Comparison of ENCODE assay signal across 1 cellular context in the genomic region with DNA sequence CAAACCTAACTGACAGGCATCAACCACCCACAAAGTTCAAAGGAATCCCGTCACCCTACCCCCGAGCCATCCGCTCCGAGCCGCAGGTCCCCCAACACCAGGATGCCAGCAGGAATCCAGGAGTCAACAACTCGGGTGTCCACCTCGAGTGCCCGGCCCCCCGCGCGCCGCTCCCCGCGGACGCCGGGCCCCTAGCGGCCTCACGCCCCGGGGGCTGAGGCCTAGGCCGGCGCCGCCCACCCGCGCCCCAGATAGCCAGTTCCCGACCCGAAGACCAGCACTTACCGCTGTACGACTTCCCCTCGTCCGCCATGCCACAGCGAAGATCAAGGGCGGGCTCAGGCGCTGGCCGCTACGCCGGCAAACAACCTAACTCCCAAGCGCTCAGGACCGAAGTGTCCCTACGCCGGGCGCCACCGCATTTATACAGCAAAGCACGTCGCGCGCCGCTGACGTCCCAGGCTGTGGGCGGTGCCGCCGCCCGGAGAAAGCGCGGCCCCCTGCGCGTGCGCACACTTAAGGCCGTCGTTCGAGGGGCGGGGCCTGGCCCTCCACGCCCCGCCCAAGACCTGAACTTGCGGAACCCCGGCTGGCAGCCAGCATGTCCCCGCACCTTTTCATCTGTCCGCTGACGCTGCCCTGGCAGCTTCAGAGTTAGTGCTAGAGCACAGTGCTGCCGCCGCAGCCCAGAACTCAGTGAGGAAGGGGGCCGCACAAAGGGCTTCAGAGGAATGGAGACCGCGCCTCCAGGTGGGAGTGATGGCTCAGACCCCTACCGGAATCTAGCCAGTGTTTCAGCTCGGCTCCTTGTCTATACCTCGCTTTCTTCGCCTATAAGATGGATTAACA.
TF ChIP-seq lines count a peak whose summit lies in the region.

Gene NXF1 (minus strand): TSS at position 397 of the 849 bp plus-strand sequence. CDS start 84 bp downstream, at position 313.

TF ChIP-seq in HepG2, 621 proteins besides CTCF, POLR2A, EP300 and RAD21 (continued from another document):
- TF ChIP-seq, protein P1, sequence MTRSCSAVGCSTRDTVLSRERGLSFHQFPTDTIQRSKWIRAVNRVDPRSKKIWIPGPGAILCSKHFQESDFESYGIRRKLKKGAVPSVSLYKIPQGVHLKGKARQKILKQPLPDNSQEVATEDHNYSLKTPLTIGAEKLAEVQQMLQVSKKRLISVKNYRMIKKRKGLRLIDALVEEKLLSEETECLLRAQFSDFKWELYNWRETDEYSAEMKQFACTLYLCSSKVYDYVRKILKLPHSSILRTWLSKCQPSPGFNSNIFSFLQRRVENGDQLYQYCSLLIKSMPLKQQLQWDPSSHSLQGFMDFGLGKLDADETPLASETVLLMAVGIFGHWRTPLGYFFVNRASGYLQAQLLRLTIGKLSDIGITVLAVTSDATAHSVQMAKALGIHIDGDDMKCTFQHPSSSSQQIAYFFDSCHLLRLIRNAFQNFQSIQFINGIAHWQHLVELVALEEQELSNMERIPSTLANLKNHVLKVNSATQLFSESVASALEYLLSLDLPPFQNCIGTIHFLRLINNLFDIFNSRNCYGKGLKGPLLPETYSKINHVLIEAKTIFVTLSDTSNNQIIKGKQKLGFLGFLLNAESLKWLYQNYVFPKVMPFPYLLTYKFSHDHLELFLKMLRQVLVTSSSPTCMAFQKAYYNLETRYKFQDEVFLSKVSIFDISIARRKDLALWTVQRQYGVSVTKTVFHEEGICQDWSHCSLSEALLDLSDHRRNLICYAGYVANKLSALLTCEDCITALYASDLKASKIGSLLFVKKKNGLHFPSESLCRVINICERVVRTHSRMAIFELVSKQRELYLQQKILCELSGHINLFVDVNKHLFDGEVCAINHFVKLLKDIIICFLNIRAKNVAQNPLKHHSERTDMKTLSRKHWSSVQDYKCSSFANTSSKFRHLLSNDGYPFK (CRISPR knock-in tag; IDR thresholded peaks at IDR 0.05; ENCODE audit: borderline replicate concordance), result peak; percentile 75; the same call in 1 of the 2 replicates
- TF ChIP-seq ONECUT2 (CRISPR knock-in tag; IDR thresholded peaks at IDR 0.05) (no peak; the same call in 1 of the 2 replicates), ZSCAN25 (CRISPR knock-in tag; IDR thresholded peaks at IDR 0.05) (peak; percentile 74), NFRKB (IDR thresholded peaks at IDR 0.05) (no peak), ZNF510 (CRISPR knock-in tag; IDR thresholded peaks at IDR 0.05; ENCODE audit: low read depth) (no peak), HNF4G (IDR thresholded peaks at IDR 0.05; ENCODE audit: borderline replicate concordance, low read depth, low read length) (no peak), HNF4G (CRISPR knock-in tag; IDR thresholded peaks at IDR 0.05; ENCODE audit: borderline replicate concordance, low read depth) (peak; percentile 80), HBP1 (CRISPR knock-in tag; IDR thresholded peaks at IDR 0.05; ENCODE audit: low read depth) (0 out of 2 replicates have a peak, but pooled peaks have one; percentile 38), KLF6 (CRISPR knock-in tag; IDR thresholded peaks at IDR 0.05) (peak; percentile 97), REPIN1 (CRISPR knock-in tag; IDR thresholded peaks at IDR 0.05; ENCODE audit: borderline replicate concordance, low read depth) (peak; percentile 82; the same call in 1 of the 2 replicates), ZC3H4 (CRISPR knock-in tag; IDR thresholded peaks at IDR 0.05; ENCODE audit: borderline replicate concordance) (no peak), RORA (CRISPR knock-in tag; IDR thresholded peaks at IDR 0.05) (no peak), POGZ (CRISPR knock-in tag; IDR thresholded peaks at IDR 0.05) (peak; percentile 88), ZFY (CRISPR knock-in tag; IDR thresholded peaks at IDR 0.05) (peak; percentile 97), MTF2 (CRISPR knock-in tag; IDR thresholded peaks at IDR 0.05; ENCODE audit: borderline replicate concordance) (no peak), CBX5 (CRISPR knock-in tag; IDR thresholded peaks at IDR 0.05; ENCODE audit: borderline replicate concordance) (peak; percentile 85; the same call in 1 of the 2 replicates), DR1 (CRISPR knock-in tag; IDR thresholded peaks at IDR 0.05) (peak; percentile 100), ZNF180 (CRISPR knock-in tag; IDR thresholded peaks at IDR 0.05; ENCODE audit: borderline replicate concordance, low read depth) (no peak), ETV6 (CRISPR knock-in tag; conservative IDR thresholded peaks at IDR 0.05) (no peak; the same call in none of the 2 replicates), NKX3-1 (CRISPR knock-in tag; IDR thresholded peaks at IDR 0.05) (peak; percentile 89), MZF1 (CRISPR knock-in tag; IDR thresholded peaks at IDR 0.05; ENCODE audit: borderline replicate concordance) (0 out of 2 replicates have a peak, but pooled peaks have one; percentile 71), RNF2 (conservative IDR thresholded peaks at IDR 0.05; ENCODE audit: low read depth) (no peak; the same call in 1 of the 2 replicates), ZNF550 (CRISPR knock-in tag; IDR thresholded peaks at IDR 0.05; ENCODE audit: borderline replicate concordance) (no peak), HOXA9 (CRISPR knock-in tag; IDR thresholded peaks at IDR 0.05; ENCODE audit: borderline replicate concordance) (0 out of 2 replicates have a peak, but pooled peaks have one; percentile 6), EZH2 (conservative IDR thresholded peaks at IDR 0.05; ENCODE audit: low read depth, low read length) (no peak), JARID2 (CRISPR knock-in tag; IDR thresholded peaks at IDR 0.05; ENCODE audit: insufficient replicate concordance) (no peak)
- TF ChIP-seq, protein P2, sequence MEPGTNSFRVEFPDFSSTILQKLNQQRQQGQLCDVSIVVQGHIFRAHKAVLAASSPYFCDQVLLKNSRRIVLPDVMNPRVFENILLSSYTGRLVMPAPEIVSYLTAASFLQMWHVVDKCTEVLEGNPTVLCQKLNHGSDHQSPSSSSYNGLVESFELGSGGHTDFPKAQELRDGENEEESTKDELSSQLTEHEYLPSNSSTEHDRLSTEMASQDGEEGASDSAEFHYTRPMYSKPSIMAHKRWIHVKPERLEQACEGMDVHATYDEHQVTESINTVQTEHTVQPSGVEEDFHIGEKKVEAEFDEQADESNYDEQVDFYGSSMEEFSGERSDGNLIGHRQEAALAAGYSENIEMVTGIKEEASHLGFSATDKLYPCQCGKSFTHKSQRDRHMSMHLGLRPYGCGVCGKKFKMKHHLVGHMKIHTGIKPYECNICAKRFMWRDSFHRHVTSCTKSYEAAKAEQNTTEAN (CRISPR knock-in tag; conservative IDR thresholded peaks at IDR 0.05), result peak; percentile 62; the same call in 1 of the 2 replicates
- TF ChIP-seq, protein P3, sequence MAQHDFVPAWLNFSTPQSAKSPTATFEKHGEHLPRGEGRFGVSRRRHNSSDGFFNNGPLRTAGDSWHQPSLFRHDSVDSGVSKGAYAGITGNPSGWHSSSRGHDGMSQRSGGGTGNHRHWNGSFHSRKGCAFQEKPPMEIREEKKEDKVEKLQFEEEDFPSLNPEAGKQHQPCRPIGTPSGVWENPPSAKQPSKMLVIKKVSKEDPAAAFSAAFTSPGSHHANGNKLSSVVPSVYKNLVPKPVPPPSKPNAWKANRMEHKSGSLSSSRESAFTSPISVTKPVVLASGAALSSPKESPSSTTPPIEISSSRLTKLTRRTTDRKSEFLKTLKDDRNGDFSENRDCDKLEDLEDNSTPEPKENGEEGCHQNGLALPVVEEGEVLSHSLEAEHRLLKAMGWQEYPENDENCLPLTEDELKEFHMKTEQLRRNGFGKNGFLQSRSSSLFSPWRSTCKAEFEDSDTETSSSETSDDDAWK (CRISPR knock-in tag; IDR thresholded peaks at IDR 0.05), result no peak
